In the genomic region with DNA sequence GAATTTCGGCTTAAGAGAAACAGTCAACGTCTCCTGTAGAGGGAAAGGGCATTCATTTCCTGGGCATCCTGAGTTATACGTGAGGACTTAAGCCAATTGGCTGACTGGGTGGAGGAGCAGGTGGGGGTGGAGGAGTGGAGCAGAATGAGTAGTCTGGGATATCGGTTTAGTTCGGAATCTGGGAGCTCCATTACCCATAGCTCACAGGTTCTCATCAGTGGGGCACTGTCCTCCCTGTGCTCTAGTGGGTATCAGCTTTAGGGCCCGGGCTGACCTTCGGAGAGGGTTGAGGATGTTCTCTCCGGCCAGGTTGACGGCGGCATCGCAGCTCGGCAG, we compare ENCODE assay signal across 8 cellular contexts. TPM values are rescaled to one million over a fixed set of nuclear protein-coding genes. Genes with fewer than 3 reads are reported as not detected.
DNase-seq lines count a peak whose midpoint lies in the region; ATAC-seq lines count a peak whose summit lies in the region.

No MANE protein-coding gene starts in this region.

- ATAC-seq in CD4-positive, CD25-positive, alpha-beta regulatory T cell (ENCODE audit: low read depth in 2 of 2), result no peak
- ATAC-seq in HG03439 (IDR thresholded peaks at IDR 0.05; ENCODE audit: unreplicated experiment) (no peak), left colon (no peak)

- H3K27ac ChIP-seq in CD4-positive, CD25-positive, alpha-beta regulatory T cell (ENCODE audit: insufficient read depth, low read length, poor library complexity, severe bottlenecking), result peak overlapping the region; percentile 96
- H3K27ac ChIP-seq in HUES48 (ENCODE audit: low read depth, low read length) (peak overlapping the region; percentile 99), stomach smooth muscle (ENCODE audit: low read length) (peak overlapping the region; percentile 100)

- peak overlapping the region; percentile 81 for H3K4me3 ChIP-seq in CD4-positive, CD25-positive, alpha-beta regulatory T cell (ENCODE audit: low read depth, low read length)
- H3K4me3 ChIP-seq in HUES48 (ENCODE audit: low read depth, low read length) (peak overlapping the region; percentile 79), iPS-15b (ENCODE audit: low read depth, low read length) (peak overlapping the region; percentile 97), stomach smooth muscle (ENCODE audit: low read length in 2 of 2) (peak overlapping the region; percentile 88 to 91)

- DNase-seq in CD4-positive, CD25-positive, alpha-beta regulatory T cell, result no peak
- DNase-seq in activated T-helper 1 cell treated with anti-CD3 and anti-CD28 coated beads, Interleukin-12 subunit alpha, Interleukin-12 subunit beta, Interleukin-2, Interleukin-4 antibody, amounts not matched to agents 30 ng/mL and 10 ng/mL and 1 ng/mL, durations not matched to agents 14 hours and 24 hours and 36 hours (ENCODE audit: low spot score), result no peak
- DNase-seq in inferior parietal cortex (ENCODE audit: extremely low spot score) (no peak), left colon (no peak)

- no peaks in the 10 kb centered on the region for H3K27me3 ChIP-seq in CD4-positive, CD25-positive, alpha-beta regulatory T cell (ENCODE audit: control insufficient read depth, insufficient read depth, low read length)
- H3K27me3 ChIP-seq in HUES48 (ENCODE audit: control insufficient read depth, insufficient read depth, low read length), result no peaks in the 10 kb centered on the region
- no peaks in the 10 kb centered on the region for H3K27me3 ChIP-seq in iPS-15b (ENCODE audit: control insufficient read depth, insufficient read depth, low read length)
- no peaks in the 10 kb centered on the region for H3K27me3 ChIP-seq in stomach smooth muscle (ENCODE audit: control insufficient read depth in 1 of 2, insufficient read depth in 2 of 2, low read length in 2 of 2)

- H3K36me3 Mint-ChIP-seq in CD4-positive, CD25-positive, alpha-beta regulatory T cell, result peaks cover 27% of the 10 kb centered on the region
- peaks cover 36% of the 10 kb centered on the region for H3K36me3 Mint-ChIP-seq in activated T-helper 1 cell treated with anti-CD3 and anti-CD28 coated beads, Interleukin-12 subunit alpha, Interleukin-12 subunit beta, Interleukin-2, Interleukin-4 antibody, amounts not matched to agents 30 ng/mL and 10 ng/mL and 1 ng/mL, durations not matched to agents 14 hours and 24 hours and 36 hours (ENCODE audit: low read depth)

- peaks cover 25% of the 10 kb centered on the region for H3K4me1 ChIP-seq in CD4-positive, CD25-positive, alpha-beta regulatory T cell (ENCODE audit: control insufficient read depth, insufficient read depth, low read length, poor library complexity, severe bottlenecking)
- H3K4me1 ChIP-seq in HUES48 (ENCODE audit: control insufficient read depth, insufficient read depth, low read length) (peaks cover 6% of the 10 kb centered on the region; the same call in 1 of the 2 replicates), iPS-15b (ENCODE audit: control insufficient read depth, insufficient read depth, low read length) (no peaks in the 10 kb centered on the region), stomach smooth muscle (ENCODE audit: control insufficient read depth, insufficient read depth, low read length) (peaks cover 33% of the 10 kb centered on the region)

- H3K4me1 Mint-ChIP-seq in CD4-positive, CD25-positive, alpha-beta regulatory T cell, result peaks cover 15 to 58% (median 28%) of the 10 kb centered on the region in 4 donors
- H3K4me1 Mint-ChIP-seq in activated T-helper 1 cell treated with anti-CD3 and anti-CD28 coated beads, Interleukin-12 subunit alpha, Interleukin-12 subunit beta, Interleukin-2, Interleukin-4 antibody, amounts not matched to agents 30 ng/mL and 10 ng/mL and 1 ng/mL, durations not matched to agents 14 hours and 24 hours and 36 hours (ENCODE audit: low read depth), result peaks cover 50% of the 10 kb centered on the region

- H3K27ac Mint-ChIP-seq in CD4-positive, CD25-positive, alpha-beta regulatory T cell, result peak overlapping the region; percentile 95 to 99 (median 98)
- peak overlapping the region; percentile 91 for H3K27ac Mint-ChIP-seq in activated T-helper 1 cell treated with anti-CD3 and anti-CD28 coated beads, Interleukin-12 subunit alpha, Interleukin-12 subunit beta, Interleukin-2, Interleukin-4 antibody, amounts not matched to agents 30 ng/mL and 10 ng/mL and 1 ng/mL, durations not matched to agents 14 hours and 24 hours and 36 hours

- H3K36me3 ChIP-seq in CD4-positive, CD25-positive, alpha-beta regulatory T cell (ENCODE audit: control insufficient read depth, insufficient read depth, low read length), result peaks cover 34% of the 10 kb centered on the region
- H3K36me3 ChIP-seq in HUES48 (ENCODE audit: control insufficient read depth, insufficient read depth, low read length) (peaks cover 45% of the 10 kb centered on the region), iPS-15b (ENCODE audit: control insufficient read depth, insufficient read depth, low read length) (peaks cover 4% of the 10 kb centered on the region), stomach smooth muscle (ENCODE audit: control insufficient read depth in 2 of 2, insufficient read depth in 2 of 2, low read length in 2 of 2) (peaks cover 33 to 38% of the 10 kb centered on the region in 2 donors)

- H3K4me3 Mint-ChIP-seq in CD4-positive, CD25-positive, alpha-beta regulatory T cell, result peak overlapping the region; percentile 92 to 95 (median 94)
- H3K4me3 Mint-ChIP-seq in activated T-helper 1 cell treated with anti-CD3 and anti-CD28 coated beads, Interleukin-12 subunit alpha, Interleukin-12 subunit beta, Interleukin-2, Interleukin-4 antibody, amounts not matched to agents 30 ng/mL and 10 ng/mL and 1 ng/mL, durations not matched to agents 14 hours and 24 hours and 36 hours, result peak overlapping the region; percentile 92

- no peaks in the 10 kb centered on the region for H3K27me3 Mint-ChIP-seq in CD4-positive, CD25-positive, alpha-beta regulatory T cell
- H3K27me3 Mint-ChIP-seq in activated T-helper 1 cell treated with anti-CD3 and anti-CD28 coated beads, Interleukin-12 subunit alpha, Interleukin-12 subunit beta, Interleukin-2, Interleukin-4 antibody, amounts not matched to agents 30 ng/mL and 10 ng/mL and 1 ng/mL, durations not matched to agents 14 hours and 24 hours and 36 hours (ENCODE audit: insufficient read depth), result no peaks in the 10 kb centered on the region

- H3K9ac ChIP-seq in HUES48 (ENCODE audit: low read depth, low read length) (peak overlapping the region; percentile 80), iPS-15b (ENCODE audit: low read depth, low read length) (peak overlapping the region; percentile 73), stomach smooth muscle (ENCODE audit: low read length in 2 of 2) (peak overlapping the region; percentile 99)

- peaks cover 0 to 7% (median 0%) of the 10 kb centered on the region in 7 donors for H3K9me3 Mint-ChIP-seq in CD4-positive, CD25-positive, alpha-beta regulatory T cell
- H3K9me3 Mint-ChIP-seq in activated T-helper 1 cell treated with anti-CD3 and anti-CD28 coated beads, Interleukin-12 subunit alpha, Interleukin-12 subunit beta, Interleukin-2, Interleukin-4 antibody, amounts not matched to agents 30 ng/mL and 10 ng/mL and 1 ng/mL, durations not matched to agents 14 hours and 24 hours and 36 hours, result no peaks in the 10 kb centered on the region

- intact Hi-C loops in activated T-helper 1 cell treated with anti-CD3 and anti-CD28 coated beads, Interleukin-12 subunit alpha, Interleukin-12 subunit beta, Interleukin-2, Interleukin-4 antibody, amounts not matched to agents 30 ng/mL and 10 ng/mL and 1 ng/mL, durations not matched to agents 14 hours and 24 hours and 36 hours (cut with micrococcal nuclease), result loop anchor here (1.0 to 5.0 kb wide), 12 partner anchors 11 to 973 kb away; partner anchors contain the start of genes AP1G2, CHMP4A, DCAF11 and GMPR2
- intact Hi-C loops in left colon (cut with DNase I, micrococcal nuclease), result no loop called here

- no peaks in the 10 kb centered on the region for H3K9me3 ChIP-seq in CD4-positive, CD25-positive, alpha-beta regulatory T cell (ENCODE audit: control insufficient read depth in 2 of 2, low read length in 2 of 2)
- no peaks in the 10 kb centered on the region for H3K9me3 ChIP-seq in HUES48 (ENCODE audit: control insufficient read depth, insufficient read depth, low read length)
- no peaks in the 10 kb centered on the region for H3K9me3 ChIP-seq in iPS-15b (ENCODE audit: control insufficient read depth, insufficient read depth, low read length)
- H3K9me3 ChIP-seq in stomach smooth muscle (ENCODE audit: control insufficient read depth in 2 of 2, low read length in 2 of 2), result no peaks in the 10 kb centered on the region

RNA-seq across cellular contexts. Expression of gene SDR39U1, which starts 0.7 kb away (rescaled TPM):
- total RNA-seq in CD4-positive, CD25-positive, alpha-beta regulatory T cell, result 79.9 TPM
- polyA plus RNA-seq in CD4-positive, CD25-positive, alpha-beta regulatory T cell, result 10 to 100 TPM; 46.1 to 63.1 (median 60.5) TPM
- 41.5 and 48.0 TPM in 2 replicates for total RNA-seq in activated T-helper 1 cell treated with anti-CD3 and anti-CD28 coated beads, Interleukin-12 subunit alpha, Interleukin-12 subunit beta, Interleukin-2, Interleukin-4 antibody, amounts not matched to agents 30 ng/mL and 10 ng/mL and 1 ng/mL, durations not matched to agents 14 hours and 24 hours and 36 hours
- total RNA-seq in left colon, result 10 to 100 TPM; 34.4 to 40.8 TPM

RNA-seq across cellular contexts. Expression of gene KHNYN, which starts 12.1 kb away (rescaled TPM):
- 139 TPM for total RNA-seq in CD4-positive, CD25-positive, alpha-beta regulatory T cell
- 10 to 100 TPM; 12.4 to 16.5 (median 15.0) TPM for polyA plus RNA-seq in CD4-positive, CD25-positive, alpha-beta regulatory T cell
- 65.9 and 72.0 TPM in 2 replicates for total RNA-seq in activated T-helper 1 cell treated with anti-CD3 and anti-CD28 coated beads, Interleukin-12 subunit alpha, Interleukin-12 subunit beta, Interleukin-2, Interleukin-4 antibody, amounts not matched to agents 30 ng/mL and 10 ng/mL and 1 ng/mL, durations not matched to agents 14 hours and 24 hours and 36 hours
- 10 to 100 TPM; 70.8 to 97.3 TPM for total RNA-seq in left colon

RNA-seq across cellular contexts. Expression of gene CBLN3, which starts 12.4 kb away (rescaled TPM):
- total RNA-seq in CD4-positive, CD25-positive, alpha-beta regulatory T cell, result 3.2 TPM
- under 1 TPM; 0.10 to 0.32 (median 0.11) TPM for polyA plus RNA-seq in CD4-positive, CD25-positive, alpha-beta regulatory T cell
- 5.2 and 5.5 TPM in 2 replicates for total RNA-seq in activated T-helper 1 cell treated with anti-CD3 and anti-CD28 coated beads, Interleukin-12 subunit alpha, Interleukin-12 subunit beta, Interleukin-2, Interleukin-4 antibody, amounts not matched to agents 30 ng/mL and 10 ng/mL and 1 ng/mL, durations not matched to agents 14 hours and 24 hours and 36 hours
- total RNA-seq in left colon, result 1 to 10 TPM; 2.0 to 2.5 TPM

RNA-seq across cellular contexts. Expression of gene NYNRIN, which starts 43.1 kb away (rescaled TPM):
- total RNA-seq in CD4-positive, CD25-positive, alpha-beta regulatory T cell, result 0.22 TPM
- polyA plus RNA-seq in CD4-positive, CD25-positive, alpha-beta regulatory T cell, result under 1 TPM in 1 of 4 donors, not detected in 3; 0.02 TPM
- 0.02 TPM in 1 of 2 replicates, not detected in the other for total RNA-seq in activated T-helper 1 cell treated with anti-CD3 and anti-CD28 coated beads, Interleukin-12 subunit alpha, Interleukin-12 subunit beta, Interleukin-2, Interleukin-4 antibody, amounts not matched to agents 30 ng/mL and 10 ng/mL and 1 ng/mL, durations not matched to agents 14 hours and 24 hours and 36 hours
- 10 to 100 TPM; 11.7 to 13.2 TPM for total RNA-seq in left colon
